ENCODE assay signal across 8 cellular contexts in genomic region chr5:139633295-139634027, GRCh38. TPM values are rescaled to one million over a fixed set of nuclear protein-coding genes. Genes with fewer than 3 reads are reported as not detected.
DNase-seq lines count a peak whose midpoint lies in the region; ATAC-seq and TF ChIP-seq lines count a peak whose summit lies in the region.

No MANE protein-coding gene starts in this region.

- no peak overlapping the region for H3K4me3 Mint-ChIP-seq in T-helper 1 cell treated with Interleukin-12 subunit alpha and Interleukin-12 subunit beta and Interleukin-4 antibody, amounts not matched to agents 30 μg/mL and 1 μg/mL, for 36 hours

- no peaks in the 10 kb centered on the region for H3K27me3 Mint-ChIP-seq in T-helper 1 cell treated with Interleukin-12 subunit alpha and Interleukin-12 subunit beta and Interleukin-4 antibody, amounts not matched to agents 30 μg/mL and 1 μg/mL, for 36 hours (ENCODE audit: low read depth)

- no peaks in the 10 kb centered on the region for H3K9me3 Mint-ChIP-seq in T-helper 1 cell treated with Interleukin-12 subunit alpha and Interleukin-12 subunit beta and Interleukin-4 antibody, amounts not matched to agents 30 μg/mL and 1 μg/mL, for 36 hours

- peak overlapping the region in 5 of 11 experiments; percentile 0 to 45 (median 16); a peak in 2 of 22 replicates for H3K9ac ChIP-seq in BLaER1 treated with 17β-estradiol and CSF1 and Interleukin-3, amounts not matched to agents 10 nM and 100 nM

- ATAC-seq in GM21423 (IDR thresholded peaks at IDR 0.05; ENCODE audit: unreplicated experiment) = peak; percentile 15
- no peak for ATAC-seq in HG03025 (IDR thresholded peaks at IDR 0.05; ENCODE audit: low FRiP score, unreplicated experiment)

- peak overlapping the region in 2 of 11 experiments; percentile 9 to 26; a peak in 2 of 22 replicates for H3K27ac ChIP-seq in BLaER1 treated with 17β-estradiol and CSF1 and Interleukin-3, amounts not matched to agents 10 nM and 100 nM
- no peak overlapping the region for H3K27ac ChIP-seq in right atrium auricular region

- peak; percentile 96 to 98 for TF ChIP-seq CTCF in right atrium auricular region (IDR thresholded peaks at IDR 0.05)
- peak; percentile 98 for TF ChIP-seq CTCF in retinal pigment epithelial cell (conservative IDR thresholded peaks at IDR 0.05; ENCODE audit: low read depth, low read length)

- no peak overlapping the region for H3K4me3 ChIP-seq in BLaER1 treated with 17β-estradiol and CSF1 and Interleukin-3, amounts not matched to agents 10 nM and 100 nM
- H3K4me3 ChIP-seq in right atrium auricular region = no peak overlapping the region
- H3K4me3 ChIP-seq in retinal pigment epithelial cell (ENCODE audit: low read length) = no peak overlapping the region

- peaks cover 4% of the 10 kb centered on the region for H3K36me3 Mint-ChIP-seq in T-helper 1 cell treated with Interleukin-12 subunit alpha and Interleukin-12 subunit beta and Interleukin-4 antibody, amounts not matched to agents 30 μg/mL and 1 μg/mL, for 36 hours (ENCODE audit: low read depth)

- no peaks in the 10 kb centered on the region for H3K9me3 ChIP-seq in BLaER1 treated with 17β-estradiol and CSF1 and Interleukin-3, amounts not matched to agents 10 nM and 100 nM (replicated peaks in 1 of 11)
- no peaks in the 10 kb centered on the region for H3K9me3 ChIP-seq in right atrium auricular region

- peaks cover 28% of the 10 kb centered on the region for H3K4me1 Mint-ChIP-seq in T-helper 1 cell treated with Interleukin-12 subunit alpha and Interleukin-12 subunit beta and Interleukin-4 antibody, amounts not matched to agents 30 μg/mL and 1 μg/mL, for 36 hours (ENCODE audit: low read depth)

- peaks cover 44 to 60% (median 54%) of the 10 kb centered on the region in 10 experiments for H3K4me1 ChIP-seq in BLaER1 treated with 17β-estradiol and CSF1 and Interleukin-3, amounts not matched to agents 10 nM and 100 nM
- H3K4me1 ChIP-seq in right atrium auricular region = peaks cover 0 to 36% of the 10 kb centered on the region in 2 donors

- peaks cover 35 to 74% (median 50%) of the 10 kb centered on the region in 11 experiments; a peak in 20 of 22 replicates for H4K20me1 ChIP-seq in BLaER1 treated with 17β-estradiol and CSF1 and Interleukin-3, amounts not matched to agents 10 nM and 100 nM

- peak overlapping the region in 8 of 11 experiments; percentile 4 to 33 (median 20); a peak in 8 of 22 replicates for H3K4me2 ChIP-seq in BLaER1 treated with 17β-estradiol and CSF1 and Interleukin-3, amounts not matched to agents 10 nM and 100 nM

- DNase-seq in NCI-H1694 (lab: John Stamatoyannopoulos, UW) (peak; percentile 27), anterior cingulate cortex (lab: John Stamatoyannopoulos, UW) (peak in 45 of 58 donors; percentile 25 to 80 (median 59)), right atrium auricular region (ENCODE audit: low spot score) (peak; percentile 74), retinal pigment epithelial cell (ENCODE audit: low read depth) (no peak)

- H3K27me3 ChIP-seq in BLaER1 treated with 17β-estradiol and CSF1 and Interleukin-3, amounts not matched to agents 10 nM and 100 nM = no peaks in the 10 kb centered on the region
- H3K27me3 ChIP-seq in right atrium auricular region = no peaks in the 10 kb centered on the region

- H3K36me3 ChIP-seq in BLaER1 treated with 17β-estradiol and CSF1 and Interleukin-3, amounts not matched to agents 10 nM and 100 nM = peaks cover 15 to 41% (median 22%) of the 10 kb centered on the region in 11 experiments
- H3K36me3 ChIP-seq in right atrium auricular region = no peaks in the 10 kb centered on the region

- H3K27ac Mint-ChIP-seq in T-helper 1 cell treated with Interleukin-12 subunit alpha and Interleukin-12 subunit beta and Interleukin-4 antibody, amounts not matched to agents 30 μg/mL and 1 μg/mL, for 36 hours = peak overlapping the region; percentile 34

RNA-seq across cellular contexts. Expression of gene CXXC5, which starts 14.7 kb away (rescaled TPM):
- total RNA-seq in right atrium auricular region = 10 to 100 TPM; 57.9 to 59.5 TPM
